1 cellular context compared by ENCODE assay signal in genomic region chr4:82428969-82429727, GRCh38.
A peak's percentile ranks its signal among the peaks of the same experiment; 100 is the strongest.
TF ChIP-seq lines count a peak whose summit lies in the region.

No MANE protein-coding gene starts in this region.

TF ChIP-seq in K562, 482 proteins besides CTCF, POLR2A, EP300 and RAD21 (continued from another document and continues in another):
- TF ChIP-seq ZBTB2 (IDR thresholded peaks at IDR 0.05), result no peak
- no peak for TF ChIP-seq ZNF764 (CRISPR knock-in tag; IDR thresholded peaks at IDR 0.05; ENCODE audit: low read depth)
- TF ChIP-seq ZNF3 (CRISPR knock-in tag; IDR thresholded peaks at IDR 0.05), result no peak
- TF ChIP-seq, protein P1, sequence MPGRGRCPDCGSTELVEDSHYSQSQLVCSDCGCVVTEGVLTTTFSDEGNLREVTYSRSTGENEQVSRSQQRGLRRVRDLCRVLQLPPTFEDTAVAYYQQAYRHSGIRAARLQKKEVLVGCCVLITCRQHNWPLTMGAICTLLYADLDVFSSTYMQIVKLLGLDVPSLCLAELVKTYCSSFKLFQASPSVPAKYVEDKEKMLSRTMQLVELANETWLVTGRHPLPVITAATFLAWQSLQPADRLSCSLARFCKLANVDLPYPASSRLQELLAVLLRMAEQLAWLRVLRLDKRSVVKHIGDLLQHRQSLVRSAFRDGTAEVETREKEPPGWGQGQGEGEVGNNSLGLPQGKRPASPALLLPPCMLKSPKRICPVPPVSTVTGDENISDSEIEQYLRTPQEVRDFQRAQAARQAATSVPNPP (IDR thresholded peaks at IDR 0.05; ENCODE audit: borderline replicate concordance, insufficient read depth, insufficient read length), result no peak
- TF ChIP-seq, protein P2, sequence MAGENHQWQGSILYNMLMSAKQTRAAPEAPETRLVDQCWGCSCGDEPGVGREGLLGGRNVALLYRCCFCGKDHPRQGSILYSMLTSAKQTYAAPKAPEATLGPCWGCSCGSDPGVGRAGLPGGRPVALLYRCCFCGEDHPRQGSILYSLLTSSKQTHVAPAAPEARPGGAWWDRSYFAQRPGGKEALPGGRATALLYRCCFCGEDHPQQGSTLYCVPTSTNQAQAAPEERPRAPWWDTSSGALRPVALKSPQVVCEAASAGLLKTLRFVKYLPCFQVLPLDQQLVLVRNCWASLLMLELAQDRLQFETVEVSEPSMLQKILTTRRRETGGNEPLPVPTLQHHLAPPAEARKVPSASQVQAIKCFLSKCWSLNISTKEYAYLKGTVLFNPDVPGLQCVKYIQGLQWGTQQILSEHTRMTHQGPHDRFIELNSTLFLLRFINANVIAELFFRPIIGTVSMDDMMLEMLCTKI (IDR thresholded peaks at IDR 0.05; ENCODE audit: partially characterized antibody), result no peak
- TF ChIP-seq DNMT1 (IDR thresholded peaks at IDR 0.05), result no peak
- TF ChIP-seq ZNF239 (CRISPR knock-in tag; IDR thresholded peaks at IDR 0.05), result no peak
- TF ChIP-seq RBBP5 (IDR thresholded peaks at IDR 0.05; ENCODE audit: borderline replicate concordance, insufficient read depth, low read length, poor library complexity, severe bottlenecking), result peak; percentile 37
- peak in 1 of 2 experiments; percentile 56; a peak in 1 of 4 replicates for TF ChIP-seq RCOR1 (IDR thresholded peaks at IDR 0.05; ENCODE audit: borderline replicate concordance in 1 of 2, low read depth in 2 of 2, low read length in 2 of 2)
- TF ChIP-seq ELF2 (CRISPR knock-in tag; IDR thresholded peaks at IDR 0.05), result no peak
- TF ChIP-seq, protein P3, sequence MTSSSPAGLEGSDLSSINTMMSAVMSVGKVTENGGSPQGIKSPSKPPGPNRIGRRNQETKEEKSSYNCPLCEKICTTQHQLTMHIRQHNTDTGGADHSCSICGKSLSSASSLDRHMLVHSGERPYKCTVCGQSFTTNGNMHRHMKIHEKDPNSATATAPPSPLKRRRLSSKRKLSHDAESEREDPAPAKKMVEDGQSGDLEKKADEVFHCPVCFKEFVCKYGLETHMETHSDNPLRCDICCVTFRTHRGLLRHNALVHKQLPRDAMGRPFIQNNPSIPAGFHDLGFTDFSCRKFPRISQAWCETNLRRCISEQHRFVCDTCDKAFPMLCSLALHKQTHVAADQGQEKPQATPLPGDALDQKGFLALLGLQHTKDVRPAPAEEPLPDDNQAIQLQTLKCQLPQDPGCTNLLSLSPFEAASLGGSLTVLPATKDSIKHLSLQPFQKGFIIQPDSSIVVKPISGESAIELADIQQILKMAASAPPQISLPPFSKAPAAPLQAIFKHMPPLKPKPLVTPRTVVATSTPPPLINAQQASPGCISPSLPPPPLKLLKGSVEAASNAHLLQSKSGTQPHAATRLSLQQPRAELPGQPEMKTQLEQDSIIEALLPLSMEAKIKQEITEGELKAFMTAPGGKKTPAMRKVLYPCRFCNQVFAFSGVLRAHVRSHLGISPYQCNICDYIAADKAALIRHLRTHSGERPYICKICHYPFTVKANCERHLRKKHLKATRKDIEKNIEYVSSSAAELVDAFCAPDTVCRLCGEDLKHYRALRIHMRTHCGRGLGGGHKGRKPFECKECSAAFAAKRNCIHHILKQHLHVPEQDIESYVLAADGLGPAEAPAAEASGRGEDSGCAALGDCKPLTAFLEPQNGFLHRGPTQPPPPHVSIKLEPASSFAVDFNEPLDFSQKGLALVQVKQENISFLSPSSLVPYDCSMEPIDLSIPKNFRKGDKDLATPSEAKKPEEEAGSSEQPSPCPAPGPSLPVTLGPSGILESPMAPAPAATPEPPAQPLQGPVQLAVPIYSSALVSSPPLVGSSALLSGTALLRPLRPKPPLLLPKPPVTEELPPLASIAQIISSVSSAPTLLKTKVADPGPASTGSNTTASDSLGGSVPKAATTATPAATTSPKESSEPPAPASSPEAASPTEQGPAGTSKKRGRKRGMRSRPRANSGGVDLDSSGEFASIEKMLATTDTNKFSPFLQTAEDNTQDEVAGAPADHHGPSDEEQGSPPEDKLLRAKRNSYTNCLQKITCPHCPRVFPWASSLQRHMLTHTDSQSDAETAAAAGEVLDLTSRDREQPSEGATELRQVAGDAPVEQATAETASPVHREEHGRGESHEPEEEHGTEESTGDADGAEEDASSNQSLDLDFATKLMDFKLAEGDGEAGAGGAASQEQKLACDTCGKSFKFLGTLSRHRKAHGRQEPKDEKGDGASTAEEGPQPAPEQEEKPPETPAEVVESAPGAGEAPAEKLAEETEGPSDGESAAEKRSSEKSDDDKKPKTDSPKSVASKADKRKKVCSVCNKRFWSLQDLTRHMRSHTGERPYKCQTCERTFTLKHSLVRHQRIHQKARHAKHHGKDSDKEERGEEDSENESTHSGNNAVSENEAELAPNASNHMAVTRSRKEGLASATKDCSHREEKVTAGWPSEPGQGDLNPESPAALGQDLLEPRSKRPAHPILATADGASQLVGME (CRISPR knock-in tag; IDR thresholded peaks at IDR 0.05), result no peak
- TF ChIP-seq GTF2F1 (IDR thresholded peaks at IDR 0.05; ENCODE audit: low read depth, low read length), result peak; percentile 92
- TF ChIP-seq ZNF133 (CRISPR knock-in tag; IDR thresholded peaks at IDR 0.05), result no peak
- TF ChIP-seq ZBTB49 (CRISPR knock-in tag; IDR thresholded peaks at IDR 0.05; ENCODE audit: borderline replicate concordance), result 0 out of 2 replicates have a peak, but pooled peaks have one; percentile 68
- TF ChIP-seq GTF2B (IDR thresholded peaks at IDR 0.05; ENCODE audit: extremely low read depth, insufficient read length), result peak; percentile 42
- TF ChIP-seq ZNF212 (CRISPR knock-in tag; IDR thresholded peaks at IDR 0.05), result no peak
- no peak for TF ChIP-seq KLF16 (IDR thresholded peaks at IDR 0.05)
- TF ChIP-seq, protein P4, sequence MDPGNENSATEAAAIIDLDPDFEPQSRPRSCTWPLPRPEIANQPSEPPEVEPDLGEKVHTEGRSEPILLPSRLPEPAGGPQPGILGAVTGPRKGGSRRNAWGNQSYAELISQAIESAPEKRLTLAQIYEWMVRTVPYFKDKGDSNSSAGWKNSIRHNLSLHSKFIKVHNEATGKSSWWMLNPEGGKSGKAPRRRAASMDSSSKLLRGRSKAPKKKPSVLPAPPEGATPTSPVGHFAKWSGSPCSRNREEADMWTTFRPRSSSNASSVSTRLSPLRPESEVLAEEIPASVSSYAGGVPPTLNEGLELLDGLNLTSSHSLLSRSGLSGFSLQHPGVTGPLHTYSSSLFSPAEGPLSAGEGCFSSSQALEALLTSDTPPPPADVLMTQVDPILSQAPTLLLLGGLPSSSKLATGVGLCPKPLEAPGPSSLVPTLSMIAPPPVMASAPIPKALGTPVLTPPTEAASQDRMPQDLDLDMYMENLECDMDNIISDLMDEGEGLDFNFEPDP (CRISPR knock-in tag; IDR thresholded peaks at IDR 0.05), result no peak
- TF ChIP-seq NCOA2 (IDR thresholded peaks at IDR 0.05; ENCODE audit: partially characterized antibody in 2 of 2), result no peak
- no peak for TF ChIP-seq C11orf30 (IDR thresholded peaks at IDR 0.05; ENCODE audit: low read depth)
- no peak for TF ChIP-seq ZNF217 (CRISPR knock-in tag; IDR thresholded peaks at IDR 0.05)
- TF ChIP-seq, protein P5, sequence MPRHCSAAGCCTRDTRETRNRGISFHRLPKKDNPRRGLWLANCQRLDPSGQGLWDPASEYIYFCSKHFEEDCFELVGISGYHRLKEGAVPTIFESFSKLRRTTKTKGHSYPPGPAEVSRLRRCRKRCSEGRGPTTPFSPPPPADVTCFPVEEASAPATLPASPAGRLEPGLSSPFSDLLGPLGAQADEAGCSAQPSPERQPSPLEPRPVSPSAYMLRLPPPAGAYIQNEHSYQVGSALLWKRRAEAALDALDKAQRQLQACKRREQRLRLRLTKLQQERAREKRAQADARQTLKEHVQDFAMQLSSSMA (CRISPR knock-in tag; IDR thresholded peaks at IDR 0.05), result 0 out of 2 replicates have a peak, but pooled peaks have one; percentile 59
- 0 out of 4 replicates have a peak, but pooled peaks of 1 of the 2 experiments have one; percentile 11 for TF ChIP-seq TEAD1 (CRISPR knock-in tag; IDR thresholded peaks at IDR 0.05)
- TF ChIP-seq, protein P6, sequence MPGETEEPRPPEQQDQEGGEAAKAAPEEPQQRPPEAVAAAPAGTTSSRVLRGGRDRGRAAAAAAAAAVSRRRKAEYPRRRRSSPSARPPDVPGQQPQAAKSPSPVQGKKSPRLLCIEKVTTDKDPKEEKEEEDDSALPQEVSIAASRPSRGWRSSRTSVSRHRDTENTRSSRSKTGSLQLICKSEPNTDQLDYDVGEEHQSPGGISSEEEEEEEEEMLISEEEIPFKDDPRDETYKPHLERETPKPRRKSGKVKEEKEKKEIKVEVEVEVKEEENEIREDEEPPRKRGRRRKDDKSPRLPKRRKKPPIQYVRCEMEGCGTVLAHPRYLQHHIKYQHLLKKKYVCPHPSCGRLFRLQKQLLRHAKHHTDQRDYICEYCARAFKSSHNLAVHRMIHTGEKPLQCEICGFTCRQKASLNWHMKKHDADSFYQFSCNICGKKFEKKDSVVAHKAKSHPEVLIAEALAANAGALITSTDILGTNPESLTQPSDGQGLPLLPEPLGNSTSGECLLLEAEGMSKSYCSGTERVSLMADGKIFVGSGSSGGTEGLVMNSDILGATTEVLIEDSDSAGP (CRISPR knock-in tag; IDR thresholded peaks at IDR 0.05), result peak; percentile 32; the same call in 1 of the 2 replicates
- TF ChIP-seq SRF (CRISPR knock-in tag; IDR thresholded peaks at IDR 0.05), result peak in 1 of 2 experiments; percentile 65; a peak in 2 of 4 replicates
- no peak for TF ChIP-seq ZNF224 (CRISPR knock-in tag; IDR thresholded peaks at IDR 0.05)
- no peak for TF ChIP-seq RBM39 (optimal IDR thresholded peaks at IDR 0.05; ENCODE audit: low read depth, low read length)
- no peak for TF ChIP-seq MAFK (IDR thresholded peaks at IDR 0.05; ENCODE audit: low read length)
- TF ChIP-seq HMG20B (CRISPR knock-in tag; IDR thresholded peaks at IDR 0.05), result no peak
- no peak for TF ChIP-seq U2AF2 (optimal IDR thresholded peaks at IDR 0.05; ENCODE audit: low read depth, low read length)
- TF ChIP-seq CBX1 (IDR thresholded peaks at IDR 0.05; ENCODE audit: low read depth), result peak; percentile 82
- no peak for TF ChIP-seq SRSF3 (IDR thresholded peaks at IDR 0.05; ENCODE audit: insufficient read depth, low read length)
- TF ChIP-seq, protein P7, sequence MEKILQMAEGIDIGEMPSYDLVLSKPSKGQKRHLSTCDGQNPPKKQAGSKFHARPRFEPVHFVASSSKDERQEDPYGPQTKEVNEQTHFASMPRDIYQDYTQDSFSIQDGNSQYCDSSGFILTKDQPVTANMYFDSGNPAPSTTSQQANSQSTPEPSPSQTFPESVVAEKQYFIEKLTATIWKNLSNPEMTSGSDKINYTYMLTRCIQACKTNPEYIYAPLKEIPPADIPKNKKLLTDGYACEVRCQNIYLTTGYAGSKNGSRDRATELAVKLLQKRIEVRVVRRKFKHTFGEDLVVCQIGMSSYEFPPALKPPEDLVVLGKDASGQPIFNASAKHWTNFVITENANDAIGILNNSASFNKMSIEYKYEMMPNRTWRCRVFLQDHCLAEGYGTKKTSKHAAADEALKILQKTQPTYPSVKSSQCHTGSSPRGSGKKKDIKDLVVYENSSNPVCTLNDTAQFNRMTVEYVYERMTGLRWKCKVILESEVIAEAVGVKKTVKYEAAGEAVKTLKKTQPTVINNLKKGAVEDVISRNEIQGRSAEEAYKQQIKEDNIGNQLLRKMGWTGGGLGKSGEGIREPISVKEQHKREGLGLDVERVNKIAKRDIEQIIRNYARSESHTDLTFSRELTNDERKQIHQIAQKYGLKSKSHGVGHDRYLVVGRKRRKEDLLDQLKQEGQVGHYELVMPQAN (IDR thresholded peaks at IDR 0.05; ENCODE audit: borderline replicate concordance), result peak; percentile 80; the same call in 1 of the 2 replicates
- peak; percentile 98 for TF ChIP-seq MTA3 (IDR thresholded peaks at IDR 0.05; ENCODE audit: borderline replicate concordance)
- TF ChIP-seq SPI1 (IDR thresholded peaks at IDR 0.05; ENCODE audit: borderline replicate concordance, low read depth, low read length), result no peak
- no peak for TF ChIP-seq EZH2 (IDR thresholded peaks at IDR 0.05; ENCODE audit: borderline replicate concordance, low read depth, low read length)
